Comparison of ENCODE assay signal across 22 cellular contexts in the genomic region with DNA sequence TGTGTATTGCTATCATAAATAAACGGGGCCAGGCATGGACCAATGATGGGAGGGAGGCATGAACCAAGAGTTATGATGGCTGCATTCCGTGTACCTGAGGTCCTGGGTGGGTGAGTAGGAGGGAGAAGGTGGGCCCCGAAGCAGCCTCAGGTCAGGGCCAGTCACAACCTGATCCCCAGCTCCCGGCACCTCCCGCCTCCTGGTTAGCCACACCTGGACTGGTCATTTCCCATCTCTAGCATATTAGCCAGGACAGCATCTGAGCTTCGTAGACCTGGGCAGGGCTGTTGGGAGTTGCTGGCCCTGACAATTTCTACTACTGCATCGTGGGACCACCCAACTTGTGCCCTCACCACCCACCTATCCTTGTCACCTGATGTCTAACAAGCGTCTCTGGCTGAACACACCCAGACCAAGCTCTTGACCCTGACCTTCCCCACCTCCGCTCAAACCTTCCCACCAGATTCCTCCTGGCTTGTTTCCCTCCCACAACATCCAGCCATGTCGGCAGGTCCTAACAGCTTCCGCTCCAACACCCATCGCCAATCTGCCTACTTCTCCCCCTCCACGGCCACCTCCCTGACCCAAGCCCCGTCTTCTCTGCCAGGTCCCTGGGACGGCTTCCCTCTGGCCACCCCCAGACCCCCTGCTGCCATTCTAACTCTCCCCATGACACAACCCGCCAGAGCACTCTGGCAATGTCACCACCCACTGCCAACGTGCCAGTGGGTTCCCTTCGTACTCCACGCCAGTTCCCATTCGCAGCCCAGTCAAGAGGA.
DNase-seq lines count a peak whose midpoint lies in the region; ATAC-seq, FAIRE-seq and TF ChIP-seq lines count a peak whose summit lies in the region.
"Had no signal": no experiment of that assay in that cellular context is flagged by ENCODE, and none has a peak within 500 bp of the region (broad histone marks: within the 10 kb centered on the region; RNA-seq: fewer than 3 reads in every experiment).

No MANE protein-coding gene starts in this region.

- intact Hi-C loops in CD14-positive monocyte (cut with micrococcal nuclease) (no loop called here), IMR-90 (cut with micrococcal nuclease) (no loop called here), kidney (cut with DNase I) (no loop called here), posterior vena cava (cut with DNase I) (loop anchor here in 1 of 2 donors (5.0 kb wide), 2 partner anchors 85 to 1615 kb away; no protein-coding TSS in a partner anchor)

- H3K4me3 ChIP-seq in IMR-90 (ENCODE audit: insufficient read depth, low read depth, low read length) (no peak overlapping the region), kidney (ENCODE audit: low read length in 2 of 2) (no peak overlapping the region)
- H3K4me3 ChIP-seq: BLaER1 treated with 17β-estradiol and CSF1 and Interleukin-3, amounts not matched to agents 10 nM and 100 nM; GM23338 had no signal

- H4K5ac ChIP-seq in IMR-90 (ENCODE audit: low read depth, low read length), result no peak overlapping the region

- peaks cover 2% of the 10 kb centered on the region for H3K4me1 Mint-ChIP-seq in CD14-positive monocyte

- no peak for TF ChIP-seq RAD21 in IMR-90 (IDR thresholded peaks at IDR 0.05; ENCODE audit: low read length)

- no peak overlapping the region for H4K8ac ChIP-seq in IMR-90 (ENCODE audit: low read depth in 2 of 2, low read length in 2 of 2)

- no peak overlapping the region for H2BK120ac ChIP-seq in IMR-90 (ENCODE audit: low read depth, low read length)

- H2AK9ac ChIP-seq in IMR-90 (replicated peaks; ENCODE audit: low read depth, low read length, poor library complexity), result no peak overlapping the region

- H2BK15ac ChIP-seq in IMR-90 (ENCODE audit: low read depth, low read length), result no peak overlapping the region

- no peaks in the 10 kb centered on the region for H3K9me1 ChIP-seq in IMR-90 (ENCODE audit: insufficient read depth, low read length)

- in situ Hi-C loops in IMR-90 (cut with MboI; ENCODE audit: low sequenced_read_pairs), result no loop called here

- CTCF ChIA-PET in IMR-90 (lab: Yijun Ruan, JAX), result no interaction called here

- no peak for ATAC-seq in IMR-90 (ENCODE audit: low read depth)
- no peak for ATAC-seq in HG02678 (IDR thresholded peaks at IDR 0.05; ENCODE audit: unreplicated experiment)
- ATAC-seq: GM23338 had no signal

- DNase-seq in CD14-positive monocyte (ENCODE audit: low spot score) (peak; percentile 34), IMR-90 (no peak), kidney (peak; percentile 48), posterior vena cava (ENCODE audit: low spot score) (peak; percentile 58), nucleus accumbens (lab: John Stamatoyannopoulos, UW) (no peak), occipital lobe (lab: John Stamatoyannopoulos, UW) (no peak), NCI-H2171 (lab: John Stamatoyannopoulos, UW) (no peak)
- DNase-seq: 8988T; ACHN; CD4-positive, alpha-beta T cell; COR-L47; DMS153; DMS79 treated with DMSO at 0.1 percent for 48 hours; EL; H9 had no signal

- H3K4me2 ChIP-seq in IMR-90 (ENCODE audit: low read depth, low read length), result no peak overlapping the region
- H3K4me2 ChIP-seq: BLaER1 treated with 17β-estradiol and CSF1 and Interleukin-3, amounts not matched to agents 10 nM and 100 nM; GM23338 had no signal

- dilution Hi-C loops in IMR-90 (cut with HindIII; ENCODE audit: low sequenced_read_pairs, unreplicated experiment), result no loop called here

- H3K36me3 ChIP-seq in IMR-90 (ENCODE audit: control insufficient read depth, insufficient read depth, low read length) (no peaks in the 10 kb centered on the region), kidney (ENCODE audit: control insufficient read depth in 1 of 2, insufficient read depth in 2 of 2, low read length in 2 of 2) (no peaks in the 10 kb centered on the region)
- H3K36me3 ChIP-seq: BLaER1 treated with 17β-estradiol and CSF1 and Interleukin-3, amounts not matched to agents 10 nM and 100 nM had no signal

- no peak overlapping the region for H3K56ac ChIP-seq in IMR-90 (ENCODE audit: extremely low read depth, insufficient read depth, low read length)

- no peak overlapping the region for H3K14ac ChIP-seq in IMR-90 (replicated peaks; ENCODE audit: low read depth, low read length)

- H3K27ac ChIP-seq in IMR-90 (ENCODE audit: insufficient read depth, low read length) (no peak overlapping the region), kidney (ENCODE audit: low read depth in 2 of 2, low read length in 2 of 2) (no peak overlapping the region)
- H3K27ac ChIP-seq: BLaER1 treated with 17β-estradiol and CSF1 and Interleukin-3, amounts not matched to agents 10 nM and 100 nM; HL-60 had no signal

- peaks cover 0 to 7% (median 2%) of the 10 kb centered on the region in 7 donors for H3K9me3 Mint-ChIP-seq in CD14-positive monocyte
- H3K9me3 Mint-ChIP-seq: CD4-positive, alpha-beta T cell; GM23338; H9 had no signal

- no peak for FAIRE-seq in kidney (lab: Jason Lieb, UNC)
- FAIRE-seq: D721Med, G401.6, GM12891 had no signal

- H3K27me3 ChIP-seq in IMR-90 (ENCODE audit: control insufficient read depth, insufficient read depth, low read length), result peaks cover 17% of the 10 kb centered on the region

- no peak overlapping the region for H4K91ac ChIP-seq in IMR-90 (ENCODE audit: insufficient read depth, low read depth, low read length)

- no peak overlapping the region for H3K4ac ChIP-seq in IMR-90 (ENCODE audit: low read depth, low read length)

- no peak for TF ChIP-seq CTCF in CD14-positive monocyte (IDR thresholded peaks at IDR 0.05)
- no peak for TF ChIP-seq CTCF in IMR-90 (conservative IDR thresholded peaks at IDR 0.05; ENCODE audit: low read depth, low read length)
- TF ChIP-seq CTCF in kidney (IDR thresholded peaks at IDR 0.05; ENCODE audit: borderline replicate concordance, extremely low read depth, insufficient read depth), result no peak

- WGBS in IMR-90 (ENCODE audit: extremely low coverage in 2 of 2, insufficient read length in 1 of 2), 2 experiments, result 73% methylated on average over 10 of the region's 20 CpGs; no CpG with 5 or more reads in 1 of the 2 experiments

- no peak overlapping the region for H3K18ac ChIP-seq in IMR-90 (ENCODE audit: low read depth, low read length)

- no peak overlapping the region for H3K23ac ChIP-seq in IMR-90 (ENCODE audit: low read depth, low read length)

- H3K9me3 ChIP-seq in IMR-90 (ENCODE audit: control insufficient read depth, insufficient read depth, low read length), result no peaks in the 10 kb centered on the region
- no peaks in the 10 kb centered on the region for H3K9me3 ChIP-seq in kidney (ENCODE audit: control insufficient read depth in 1 of 2, low read length in 2 of 2)
- H3K9me3 ChIP-seq: BLaER1 treated with 17β-estradiol and CSF1 and Interleukin-3, amounts not matched to agents 10 nM and 100 nM had no signal

- no peak overlapping the region for H2AK5ac ChIP-seq in IMR-90 (ENCODE audit: low read depth, low read length)

- H2AFZ ChIP-seq in IMR-90 (replicated peaks; ENCODE audit: low read length, poor library complexity), result peak overlapping the region; percentile 51
- H2AFZ ChIP-seq: GM23338 had no signal

- H4K20me1 ChIP-seq in IMR-90 (ENCODE audit: insufficient read depth, low read length), result no peaks in the 10 kb centered on the region
- H4K20me1 ChIP-seq: BLaER1 treated with 17β-estradiol and CSF1 and Interleukin-3, amounts not matched to agents 10 nM and 100 nM had no signal

- H3K27ac Mint-ChIP-seq in CD14-positive monocyte, result no peak overlapping the region
- H3K27ac Mint-ChIP-seq: CD4-positive, alpha-beta T cell; GM23338; H9 had no signal

- H3K36me3 Mint-ChIP-seq in CD14-positive monocyte, result no peaks in the 10 kb centered on the region

- POLR2A ChIA-PET in IMR-90 (lab: Charles Lee; ENCODE audit: unreplicated experiment), result no interaction called here

- no peak for TF ChIP-seq POLR2A in IMR-90 (IDR thresholded peaks at IDR 0.05; ENCODE audit: low read depth, low read length)

- H2BK5ac ChIP-seq in IMR-90 (ENCODE audit: low read depth, low read length, poor library complexity, severe bottlenecking), result no peak overlapping the region

- BruUV-seq in IMR-90 (replicated peaks; lab: Mats Ljungman, UMichigan), result no TSS peak

- no peaks in the 10 kb centered on the region for H3K79me1 ChIP-seq in IMR-90 (ENCODE audit: low read depth in 1 of 2, low read length in 2 of 2)

- H3K4me3 Mint-ChIP-seq in CD14-positive monocyte, result no peak overlapping the region
- H3K4me3 Mint-ChIP-seq: CD4-positive, alpha-beta T cell; GM23338; H9 had no signal

- H3K27me3 Mint-ChIP-seq in CD14-positive monocyte (ENCODE audit: low read depth in 3 of 3), result peaks cover 31 to 43% (median 38%) of the 10 kb centered on the region in 3 donors

- H3K4me1 ChIP-seq in IMR-90 (ENCODE audit: control insufficient read depth, insufficient read depth, low read length), result no peaks in the 10 kb centered on the region
- no peaks in the 10 kb centered on the region for H3K4me1 ChIP-seq in kidney (ENCODE audit: control insufficient read depth in 1 of 2, insufficient read depth in 1 of 2, low read depth in 1 of 2, low read length in 2 of 2)

- H3K9ac ChIP-seq in IMR-90 (ENCODE audit: low read depth, low read length) (no peak overlapping the region), kidney (ENCODE audit: low read length in 2 of 2) (no peak overlapping the region)
- H3K9ac ChIP-seq: BLaER1 treated with 17β-estradiol and CSF1 and Interleukin-3, amounts not matched to agents 10 nM and 100 nM had no signal

- no peak overlapping the region for H2BK20ac ChIP-seq in IMR-90 (ENCODE audit: low read depth, low read length)

TF ChIP-seq in IMR-90, 13 proteins besides CTCF, POLR2A, EP300 and RAD21:
- no peak for TF ChIP-seq ELK1 (IDR thresholded peaks at IDR 0.05; ENCODE audit: borderline replicate concordance, low read depth, low read length)
- TF ChIP-seq, protein P1, sequence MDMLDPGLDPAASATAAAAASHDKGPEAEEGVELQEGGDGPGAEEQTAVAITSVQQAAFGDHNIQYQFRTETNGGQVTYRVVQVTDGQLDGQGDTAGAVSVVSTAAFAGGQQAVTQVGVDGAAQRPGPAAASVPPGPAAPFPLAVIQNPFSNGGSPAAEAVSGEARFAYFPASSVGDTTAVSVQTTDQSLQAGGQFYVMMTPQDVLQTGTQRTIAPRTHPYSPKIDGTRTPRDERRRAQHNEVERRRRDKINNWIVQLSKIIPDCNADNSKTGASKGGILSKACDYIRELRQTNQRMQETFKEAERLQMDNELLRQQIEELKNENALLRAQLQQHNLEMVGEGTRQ (IDR thresholded peaks at IDR 0.05; ENCODE audit: low read depth, low read length), result no peak
TF ChIP-seq in IMR-90: peak in this region for 0.

Comparison
In these comparisons a context has a peak if more than half of its experiments do, and no peak if none do; other contexts are left out.
1. DNase-seq: peak in CD14-positive monocyte (single experiment), kidney (single experiment) and posterior vena cava (single experiment); none in IMR-90 (single experiment), nucleus accumbens (0 of 56), occipital lobe (single experiment) and NCI-H2171 (single experiment).